ENCODE assay signal across 3 cellular contexts in genomic region chr5:109992264-109992915, GRCh38.
TF ChIP-seq lines count a peak whose summit lies in the region.

No MANE protein-coding gene starts in this region.

TF ChIP-seq in GM23338, 12 proteins besides CTCF, POLR2A, EP300 and RAD21 (continues in another document):
- TF ChIP-seq ETS1 (IDR thresholded peaks at IDR 0.05), result no peak
- TF ChIP-seq ZNF114 (CRISPR knock-in tag; IDR thresholded peaks at IDR 0.05), result no peak
- no peak for TF ChIP-seq JUNB (IDR thresholded peaks at IDR 0.05; ENCODE audit: unreplicated experiment)
- no peak for TF ChIP-seq REST (IDR thresholded peaks at IDR 0.05; ENCODE audit: unreplicated experiment)
- TF ChIP-seq EZH2phosphoT487 (IDR thresholded peaks at IDR 0.05; ENCODE audit: unreplicated experiment), result no peak
- TF ChIP-seq NANOG (IDR thresholded peaks at IDR 0.05; ENCODE audit: borderline replicate concordance), result no peak
- TF ChIP-seq POLR2AphosphoS5 (IDR thresholded peaks at IDR 0.05; ENCODE audit: low read depth), result no peak
- no peak for TF ChIP-seq EZH2 (IDR thresholded peaks at IDR 0.05; ENCODE audit: low read depth, unreplicated experiment)
- no peak for TF ChIP-seq CREB1 (CRISPR knock-in tag; IDR thresholded peaks at IDR 0.05; ENCODE audit: low read depth)
- TF ChIP-seq ZNF331 (CRISPR knock-in tag; IDR thresholded peaks at IDR 0.05; ENCODE audit: low read depth), result no peak
- no peak for TF ChIP-seq STAT1 (IDR thresholded peaks at IDR 0.05; ENCODE audit: unreplicated experiment)

TF ChIP-seq in WTC11, 78 proteins besides CTCF, POLR2A, EP300 and RAD21:
- TF ChIP-seq AR (CRISPR knock-in tag; IDR thresholded peaks at IDR 0.05) (no peak), E2F5 (CRISPR knock-in tag; IDR thresholded peaks at IDR 0.05) (no peak), IRF2 (CRISPR knock-in tag; IDR thresholded peaks at IDR 0.05; ENCODE audit: borderline replicate concordance, low read depth) (no peak), MAX (CRISPR knock-in tag; IDR thresholded peaks at IDR 0.05) (no peak), ZBTB21 (CRISPR knock-in tag; IDR thresholded peaks at IDR 0.05; ENCODE audit: borderline replicate concordance) (no peak), RORB (CRISPR knock-in tag; IDR thresholded peaks at IDR 0.05) (no peak), ATF2 (CRISPR knock-in tag; IDR thresholded peaks at IDR 0.05; ENCODE audit: borderline replicate concordance, low read depth) (no peak), GRHL2 (CRISPR knock-in tag; IDR thresholded peaks at IDR 0.05; ENCODE audit: insufficient replicate concordance, severe bottlenecking) (no peak), OVOL2 (CRISPR knock-in tag; IDR thresholded peaks at IDR 0.05; ENCODE audit: borderline replicate concordance) (no peak), ELF4 (CRISPR knock-in tag; IDR thresholded peaks at IDR 0.05; ENCODE audit: low read depth) (no peak), KAT7 (CRISPR knock-in tag; IDR thresholded peaks at IDR 0.05; ENCODE audit: borderline replicate concordance) (no peak), JAZF1 (CRISPR knock-in tag; IDR thresholded peaks at IDR 0.05) (no peak), CREB1 (CRISPR knock-in tag; IDR thresholded peaks at IDR 0.05) (no peak), NR1H2 (CRISPR knock-in tag; IDR thresholded peaks at IDR 0.05) (no peak)

TF ChIP-seq in HepG2, 621 proteins besides CTCF, POLR2A, EP300 and RAD21 (continued from another document):
- no peak for TF ChIP-seq LBX2 (CRISPR knock-in tag; IDR thresholded peaks at IDR 0.05; ENCODE audit: borderline replicate concordance)
- no peak for TF ChIP-seq HDAC1 (CRISPR knock-in tag; IDR thresholded peaks at IDR 0.05)
- TF ChIP-seq GPN1 (CRISPR knock-in tag; IDR thresholded peaks at IDR 0.05; ENCODE audit: borderline replicate concordance), result no peak
- TF ChIP-seq HNRNPH1 (optimal IDR thresholded peaks at IDR 0.05; ENCODE audit: low read depth, low read length), result no peak
- TF ChIP-seq AFF4 (CRISPR knock-in tag; IDR thresholded peaks at IDR 0.05), result no peak
- TF ChIP-seq ZNF782 (CRISPR knock-in tag; IDR thresholded peaks at IDR 0.05; ENCODE audit: borderline replicate concordance), result no peak
- TF ChIP-seq TRIM24 (CRISPR knock-in tag; IDR thresholded peaks at IDR 0.05), result no peak
- TF ChIP-seq ARID5B (CRISPR knock-in tag; IDR thresholded peaks at IDR 0.05), result no peak
- TF ChIP-seq PAWR (CRISPR knock-in tag; IDR thresholded peaks at IDR 0.05; ENCODE audit: borderline replicate concordance), result no peak
- TF ChIP-seq ZNF280B (CRISPR knock-in tag; IDR thresholded peaks at IDR 0.05; ENCODE audit: borderline replicate concordance), result no peak
- TF ChIP-seq SMAD9 (CRISPR knock-in tag; IDR thresholded peaks at IDR 0.05), result no peak
- no peak for TF ChIP-seq THAP8 (CRISPR knock-in tag; IDR thresholded peaks at IDR 0.05; ENCODE audit: borderline replicate concordance)
TF ChIP-seq in HepG2: peak in this region for 0.
